ENCODE assay signal across 9 cellular contexts in the genomic region with DNA sequence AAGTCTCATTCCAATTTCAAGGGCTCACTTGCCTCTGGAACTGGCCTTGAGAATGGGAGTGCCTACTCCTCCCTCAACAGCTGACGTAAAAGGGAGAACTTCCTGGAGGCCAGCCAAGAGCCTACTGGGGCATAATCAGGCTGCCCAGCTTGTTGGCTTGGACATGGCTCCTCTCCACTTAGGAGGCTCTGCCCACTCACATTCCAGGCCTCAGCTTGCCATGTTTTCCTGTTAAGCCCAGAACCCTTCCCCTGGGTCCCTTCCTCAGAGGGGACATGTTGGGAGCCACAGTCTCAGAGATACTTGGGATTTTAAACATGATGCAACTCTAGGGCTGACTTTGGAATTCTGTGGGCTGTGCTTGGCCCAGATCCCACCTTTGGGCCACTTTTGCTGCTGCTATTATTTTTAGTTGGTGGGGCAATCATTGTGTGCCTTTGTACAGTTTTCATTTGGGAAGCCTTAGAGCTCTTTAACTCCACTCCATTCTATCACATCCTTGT. TPM values are rescaled to one million over a fixed set of nuclear protein-coding genes. Genes with fewer than 3 reads are reported as not detected.
A peak's percentile ranks its signal among the peaks of the same experiment; 100 is the strongest.
DNase-seq lines count a peak whose midpoint lies in the region; ATAC-seq and TF ChIP-seq lines count a peak whose summit lies in the region.
"Had no signal": no experiment of that assay in that cellular context is flagged by ENCODE, and none has a peak within 500 bp of the region (broad histone marks: within the 10 kb centered on the region; RNA-seq: fewer than 3 reads in every experiment).

No MANE protein-coding gene starts in this region.

- peak overlapping the region; percentile 62 to 76 (median 69) for H3K27ac ChIP-seq in upper lobe of left lung
- H3K27ac ChIP-seq: 22Rv1 had no signal

- no peaks in the 10 kb centered on the region for H3K9me3 ChIP-seq in upper lobe of left lung

- peak; percentile 53 for DNase-seq in DMS 273 (lab: John Stamatoyannopoulos, UW; ENCODE audit: unreplicated experiment)
- DNase-seq in DMS 273 treated with DMSO at 0.1 percent for 48 hours (lab: John Stamatoyannopoulos, UW) = no peak
- peak; percentile 60 for DNase-seq in brain pericyte (ENCODE audit: low read depth, low spot score)
- DNase-seq in kidney epithelial cell (ENCODE audit: low read depth) = peak; percentile 65
- peak in 1 of 2 donors; percentile 80 for DNase-seq in upper lobe of left lung

- TF ChIP-seq EP300 in upper lobe of left lung (IDR thresholded peaks at IDR 0.05) = peak in 2 of 4 donors; percentile 22 to 31

- ATAC-seq in upper lobe of left lung (ENCODE audit: low FRiP score in 2 of 2) (peak; percentile 81 to 83), HG03039 (IDR thresholded peaks at IDR 0.05; ENCODE audit: unreplicated experiment) (no peak), GM21737 (IDR thresholded peaks at IDR 0.05; ENCODE audit: unreplicated experiment) (no peak), HG02840 (IDR thresholded peaks at IDR 0.05; ENCODE audit: low FRiP score, unreplicated experiment) (no peak)

- TF ChIP-seq POLR2A in upper lobe of left lung (IDR thresholded peaks at IDR 0.05) = no peak

- peaks cover 0 to 22% (median 16%) of the 10 kb centered on the region in 4 donors for H3K4me1 ChIP-seq in upper lobe of left lung

- TF ChIP-seq CTCF in kidney epithelial cell (IDR thresholded peaks at IDR 0.05; ENCODE audit: insufficient read depth, low read length, poor library complexity, severe bottlenecking) (no peak), upper lobe of left lung (IDR thresholded peaks at IDR 0.05) (no peak)

- H3K4me3 ChIP-seq in kidney epithelial cell (ENCODE audit: low read depth, low read length) = no peak overlapping the region
- H3K4me3 ChIP-seq in upper lobe of left lung = no peak overlapping the region

- WGBS in upper lobe of left lung, 2 donors = 21 to 22% methylated on average over 1 of the region's 1 CpG

- H3K36me3 ChIP-seq in kidney epithelial cell (ENCODE audit: control insufficient read depth, insufficient read depth, low read length) = no peaks in the 10 kb centered on the region
- H3K36me3 ChIP-seq in upper lobe of left lung = no peaks in the 10 kb centered on the region

- H3K27me3 ChIP-seq in kidney epithelial cell (ENCODE audit: control insufficient read depth, insufficient read depth, low read length) (no peaks in the 10 kb centered on the region), upper lobe of left lung (no peaks in the 10 kb centered on the region)

RNA-seq across cellular contexts. Expression of a gene that starts 31.5 kb away (rescaled TPM):
- 1.5 and 4.6 TPM in 2 replicates for total RNA-seq in kidney epithelial cell
- 10 to 100 TPM in 4 of 6 donors, 1 to 10 TPM in 2; 3.8 to 21.1 (median 12.8) TPM for total RNA-seq in upper lobe of left lung

Comparison
In these comparisons a context has a peak if more than half of its experiments do, and no peak if none do; other contexts are left out.
1. ATAC-seq: peak in upper lobe of left lung (2 of 2); none in HG03039 (single experiment), GM21737 (single experiment) and HG02840 (single experiment).